ENCODE assay signal across 1 cellular context in the genomic region with DNA sequence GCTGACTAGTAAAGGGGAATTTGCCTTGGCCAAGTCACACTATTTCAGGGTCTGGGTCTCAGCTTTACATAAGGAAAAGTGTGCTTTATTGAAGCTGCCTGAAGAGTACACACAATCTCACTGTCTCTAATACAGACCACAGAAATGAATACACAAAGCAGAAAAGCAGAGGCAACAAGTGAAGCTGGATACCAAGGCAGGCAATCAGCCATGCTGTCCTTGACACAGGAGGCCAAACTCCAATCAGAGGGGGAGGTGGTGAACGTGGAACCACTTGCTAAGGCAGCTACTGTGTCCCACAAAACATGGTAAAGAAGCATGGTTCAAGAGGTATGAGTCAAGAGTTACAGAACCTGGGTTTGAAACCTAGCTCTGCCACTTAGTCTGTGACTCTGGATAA.
TF ChIP-seq lines count a peak whose summit lies in the region.

No MANE protein-coding gene starts in this region.

TF ChIP-seq in IMR-90, 13 proteins besides CTCF, POLR2A, EP300 and RAD21:
- no peak for TF ChIP-seq SMC3 (IDR thresholded peaks at IDR 0.05; ENCODE audit: low read depth, low read length)
- TF ChIP-seq, protein P1, sequence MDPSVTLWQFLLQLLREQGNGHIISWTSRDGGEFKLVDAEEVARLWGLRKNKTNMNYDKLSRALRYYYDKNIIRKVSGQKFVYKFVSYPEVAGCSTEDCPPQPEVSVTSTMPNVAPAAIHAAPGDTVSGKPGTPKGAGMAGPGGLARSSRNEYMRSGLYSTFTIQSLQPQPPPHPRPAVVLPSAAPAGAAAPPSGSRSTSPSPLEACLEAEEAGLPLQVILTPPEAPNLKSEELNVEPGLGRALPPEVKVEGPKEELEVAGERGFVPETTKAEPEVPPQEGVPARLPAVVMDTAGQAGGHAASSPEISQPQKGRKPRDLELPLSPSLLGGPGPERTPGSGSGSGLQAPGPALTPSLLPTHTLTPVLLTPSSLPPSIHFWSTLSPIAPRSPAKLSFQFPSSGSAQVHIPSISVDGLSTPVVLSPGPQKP (IDR thresholded peaks at IDR 0.05; ENCODE audit: borderline replicate concordance, low read depth, low read length) = no peak
- TF ChIP-seq USF2 (IDR thresholded peaks at IDR 0.05; ENCODE audit: low read depth, low read length) = no peak
- no peak for TF ChIP-seq CEBPB (IDR thresholded peaks at IDR 0.05; ENCODE audit: low read depth, low read length)
- no peak for TF ChIP-seq MXI1 (IDR thresholded peaks at IDR 0.05; ENCODE audit: borderline replicate concordance, low read depth, low read length)
- TF ChIP-seq MAFK (IDR thresholded peaks at IDR 0.05; ENCODE audit: low read depth, low read length) = no peak
- TF ChIP-seq MAZ (IDR thresholded peaks at IDR 0.05; ENCODE audit: borderline replicate concordance, low read depth, low read length) = no peak
- no peak for TF ChIP-seq RCOR1 (IDR thresholded peaks at IDR 0.05; ENCODE audit: insufficient replicate concordance, low read length)
- TF ChIP-seq RFX5 (IDR thresholded peaks at IDR 0.05; ENCODE audit: low read depth, low read length) = no peak
- no peak for TF ChIP-seq FOS (IDR thresholded peaks at IDR 0.05; ENCODE audit: low read depth, low read length)
- TF ChIP-seq BHLHE40 (IDR thresholded peaks at IDR 0.05; ENCODE audit: low read depth, low read length) = no peak
- TF ChIP-seq NFE2L2 (IDR thresholded peaks at IDR 0.05; ENCODE audit: low read depth, low read length) = no peak
- TF ChIP-seq CHD1 (IDR thresholded peaks at IDR 0.05; ENCODE audit: low read depth, low read length) = no peak
